Comparison of ENCODE assay signal across 8 cellular contexts in the genomic region with DNA sequence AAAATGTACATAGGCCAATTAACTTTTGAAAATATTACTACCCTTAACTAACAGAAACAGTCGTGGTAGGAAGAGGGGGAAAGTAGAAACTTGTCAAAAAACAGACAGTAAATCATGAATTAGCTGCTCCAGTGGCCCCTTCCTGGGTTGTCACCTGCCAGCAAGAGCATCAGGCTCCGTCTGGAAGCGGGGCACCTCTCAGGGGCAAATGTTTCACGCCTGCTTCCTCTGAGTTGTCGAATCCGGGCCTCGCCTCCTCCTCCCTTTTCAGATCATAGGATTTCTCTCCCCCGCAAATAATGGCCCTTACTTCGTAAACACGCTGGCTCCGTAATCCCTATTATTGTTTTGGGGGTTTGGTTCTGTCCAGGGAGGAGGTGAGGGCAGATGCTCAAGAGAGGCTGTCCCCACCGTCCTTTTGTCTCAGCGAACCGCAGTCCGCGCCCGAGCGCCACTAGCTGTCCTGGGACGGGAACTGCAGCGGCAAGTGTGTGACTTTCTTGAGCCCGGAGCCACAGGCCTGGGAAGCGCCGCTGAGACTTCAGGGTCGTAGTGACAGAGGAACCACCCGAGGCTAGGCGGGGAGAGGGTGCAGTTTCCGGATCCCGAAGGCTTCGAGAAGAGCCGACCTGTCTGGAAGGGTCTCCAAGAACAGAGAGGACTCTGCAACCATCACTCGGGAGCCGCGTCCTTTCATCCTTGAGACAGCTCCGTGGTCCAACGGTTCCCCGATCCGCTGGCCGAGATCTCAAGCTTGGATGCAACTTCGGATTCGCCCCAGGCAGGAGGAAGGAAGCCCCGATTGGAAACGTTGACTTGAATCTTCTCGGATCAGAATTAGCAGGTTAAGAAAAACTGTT.
A peak's percentile ranks its signal among the peaks of the same experiment; 100 is the strongest.
DNase-seq lines count a peak whose midpoint lies in the region; ATAC-seq and TF ChIP-seq lines count a peak whose summit lies in the region.

No MANE protein-coding gene starts in this region.

- H4K12ac ChIP-seq in trophoblast cell (ENCODE audit: low read depth, low read length): peak overlapping the region; percentile 14

- no peaks in the 10 kb centered on the region for H3F3A ChIP-seq in MM.1S (ENCODE audit: insufficient read depth, low read length)

- no peaks in the 10 kb centered on the region for H3K36me3 ChIP-seq in GM06990 (ENCODE audit: control insufficient read depth, insufficient read depth, low read length)
- no peaks in the 10 kb centered on the region for H3K36me3 ChIP-seq in HEK293 (ENCODE audit: control insufficient read depth in 2 of 2, insufficient read depth in 1 of 2, low read length in 2 of 2)
- no peaks in the 10 kb centered on the region for H3K36me3 ChIP-seq in MM.1S (replicated peaks; ENCODE audit: insufficient read depth, low read length)
- no peaks in the 10 kb centered on the region for H3K36me3 ChIP-seq in SK-N-MC (ENCODE audit: insufficient read depth, low read length)
- H3K36me3 ChIP-seq in trophoblast cell (ENCODE audit: control insufficient read depth in 1 of 2, insufficient read depth in 2 of 2, low read length in 2 of 2): no peaks in the 10 kb centered on the region
- no peaks in the 10 kb centered on the region for H3K36me3 ChIP-seq in upper lobe of left lung

- TF ChIP-seq CTCF in GM06990 (IDR thresholded peaks at IDR 0.05; ENCODE audit: insufficient read depth, low read length, poor library complexity, severe bottlenecking) (peak; percentile 95), HEK293 (tag by site-specific recombination; IDR thresholded peaks at IDR 0.05) (peak; percentile 80), MM.1S (IDR thresholded peaks at IDR 0.05; ENCODE audit: low read length) (peak; percentile 41), upper lobe of left lung (IDR thresholded peaks at IDR 0.05) (peak; percentile 29 to 46 (median 40))

- no peaks in the 10 kb centered on the region for H3K79me1 ChIP-seq in trophoblast cell (ENCODE audit: low read length)

- H3K4me1 Mint-ChIP-seq in activated naive CD4-positive, alpha-beta T cell treated with anti-CD3 and anti-CD28 coated beads, Interleukin-2, amount 10 ng/mL, durations not matched to agents 7 days and 5 days: peaks cover 29% of the 10 kb centered on the region

- H3K27ac ChIP-seq in HEK293 (ENCODE audit: extremely low read depth, low read depth, low read length) (peak overlapping the region; percentile 63), MM.1S (ENCODE audit: low read length) (no peak overlapping the region), SK-N-MC (peak overlapping the region; percentile 76), trophoblast cell (ENCODE audit: low read depth, low read length) (no peak overlapping the region), upper lobe of left lung (peak overlapping the region in 1 of 4 donors; percentile 25)

- DNase-seq in GM06990 (ENCODE audit: extremely low read depth, insufficient read length): peak; percentile 90
- DNase-seq in MM.1S: peak; percentile 43
- no peak for DNase-seq in SK-N-MC (ENCODE audit: low read depth, low spot score)
- DNase-seq in activated naive CD4-positive, alpha-beta T cell treated with anti-CD3 and anti-CD28 coated beads, Interleukin-2, amount 10 ng/mL, durations not matched to agents 7 days and 5 days: peak; percentile 79
- peak; percentile 68 for DNase-seq in Right ventricle myocardium superior
- DNase-seq in trophoblast cell: peak; percentile 89 to 91
- peak; percentile 74 to 90 for DNase-seq in upper lobe of left lung

- peak overlapping the region; percentile 48 for H4K8ac ChIP-seq in trophoblast cell (ENCODE audit: low read depth, low read length)

- H4K20me1 ChIP-seq in MM.1S (ENCODE audit: insufficient read depth, low read length): no peaks in the 10 kb centered on the region

- ATAC-seq in Right ventricle myocardium superior (ENCODE audit: poor library complexity) (peak; percentile 82), upper lobe of left lung (ENCODE audit: low FRiP score in 2 of 2) (peak; percentile 86 to 91)

- H3K4me1 ChIP-seq in HEK293 (ENCODE audit: control insufficient read depth, insufficient read depth, low read length) (no peaks in the 10 kb centered on the region), MM.1S (ENCODE audit: low read length) (no peaks in the 10 kb centered on the region), trophoblast cell (ENCODE audit: control insufficient read depth in 1 of 2, insufficient read depth in 2 of 2, low read length in 2 of 2) (no peaks in the 10 kb centered on the region), upper lobe of left lung (peaks cover 0 to 10% (median 6%) of the 10 kb centered on the region in 4 donors)

- no peak overlapping the region for H2AK5ac ChIP-seq in trophoblast cell (ENCODE audit: low read length)

- H3K9ac ChIP-seq in MM.1S (ENCODE audit: low read length) (no peak overlapping the region), SK-N-MC (ENCODE audit: insufficient read length) (peak overlapping the region; percentile 78), trophoblast cell (ENCODE audit: low read length) (no peak overlapping the region)

- H3K79me2 ChIP-seq in MM.1S (ENCODE audit: low read length): no peaks in the 10 kb centered on the region
- H3K79me2 ChIP-seq in trophoblast cell (ENCODE audit: control insufficient read depth, insufficient read depth, low read length, poor library complexity): no peaks in the 10 kb centered on the region

- H3K4ac ChIP-seq in trophoblast cell (ENCODE audit: low read depth, low read length): no peak overlapping the region

- H3K36me3 Mint-ChIP-seq in activated naive CD4-positive, alpha-beta T cell treated with anti-CD3 and anti-CD28 coated beads, Interleukin-2, amount 10 ng/mL, durations not matched to agents 7 days and 5 days: no peaks in the 10 kb centered on the region

- no peak overlapping the region for H3K23ac ChIP-seq in trophoblast cell (ENCODE audit: low read length)

- no peaks in the 10 kb centered on the region for H3K27me3 ChIP-seq in GM06990 (replicated peaks; ENCODE audit: control insufficient read depth, insufficient read depth, low read length)
- no peaks in the 10 kb centered on the region for H3K27me3 ChIP-seq in MM.1S (replicated peaks; ENCODE audit: insufficient read depth, low read length)
- no peaks in the 10 kb centered on the region for H3K27me3 ChIP-seq in trophoblast cell (ENCODE audit: insufficient read depth, low read length)
- H3K27me3 ChIP-seq in upper lobe of left lung: peaks cover 0 to 2% (median 0%) of the 10 kb centered on the region in 4 donors

- H2BK5ac ChIP-seq in trophoblast cell (ENCODE audit: low read depth, low read length, poor library complexity): no peak overlapping the region

- no peaks in the 10 kb centered on the region for H3K9me3 Mint-ChIP-seq in activated naive CD4-positive, alpha-beta T cell treated with anti-CD3 and anti-CD28 coated beads, Interleukin-2, amount 10 ng/mL, durations not matched to agents 7 days and 5 days

- no peak overlapping the region for H2BK12ac ChIP-seq in trophoblast cell (ENCODE audit: low read length)

- TF ChIP-seq POLR2A in upper lobe of left lung (IDR thresholded peaks at IDR 0.05): no peak

- peak overlapping the region; percentile 68 for H3K4me2 ChIP-seq in MM.1S (ENCODE audit: low read depth, low read length)
- H3K4me2 ChIP-seq in trophoblast cell (ENCODE audit: low read length): peak overlapping the region; percentile 92

- POLR2A ChIA-PET in HEK293 (lab: Yijun Ruan, JAX): interaction anchor here (0.7 to 1.6 kb wide), 8 partner anchors 9 to 540 kb away, joined by 3 to 11 read pairs (median 4); a partner anchor contains a TSS

- H3K4me3 ChIP-seq in GM06990 (replicated peaks; ENCODE audit: low read depth, low read length) (peak overlapping the region; percentile 80), HEK293 (ENCODE audit: low read depth, low read length) (peak overlapping the region; percentile 68), MM.1S (ENCODE audit: low read length) (peak overlapping the region; percentile 54), SK-N-MC (peak overlapping the region; percentile 100), trophoblast cell (ENCODE audit: low read depth, low read length) (peak overlapping the region; percentile 63), upper lobe of left lung (peak overlapping the region; percentile 10 to 53 (median 42))

- H3K4me3 Mint-ChIP-seq in activated naive CD4-positive, alpha-beta T cell treated with anti-CD3 and anti-CD28 coated beads, Interleukin-2, amount 10 ng/mL, durations not matched to agents 7 days and 5 days: peak overlapping the region; percentile 72

- H3K27ac Mint-ChIP-seq in activated naive CD4-positive, alpha-beta T cell treated with anti-CD3 and anti-CD28 coated beads, Interleukin-2, amount 10 ng/mL, durations not matched to agents 7 days and 5 days: peak overlapping the region; percentile 85

- no peak overlapping the region for H2BK120ac ChIP-seq in trophoblast cell (ENCODE audit: insufficient read depth, low read length, poor library complexity)

- H3K9me3 ChIP-seq in HEK293 (ENCODE audit: control insufficient read depth, insufficient read depth, low read depth, low read length) (no peaks in the 10 kb centered on the region), MM.1S (replicated peaks; ENCODE audit: insufficient read depth, low read length) (no peaks in the 10 kb centered on the region), SK-N-MC (ENCODE audit: low read depth, low read length) (no peaks in the 10 kb centered on the region), trophoblast cell (ENCODE audit: insufficient read depth, low read depth, low read length) (no peaks in the 10 kb centered on the region), upper lobe of left lung (no peaks in the 10 kb centered on the region)

- peaks cover 45% of the 10 kb centered on the region for H3K27me3 Mint-ChIP-seq in activated naive CD4-positive, alpha-beta T cell treated with anti-CD3 and anti-CD28 coated beads, Interleukin-2, amount 10 ng/mL, durations not matched to agents 7 days and 5 days

- TF ChIP-seq EP300 in upper lobe of left lung (IDR thresholded peaks at IDR 0.05): no peak

- CTCF ChIA-PET in HEK293 (lab: Yijun Ruan, JAX): interaction anchor here (0.5 to 1.8 kb wide), 19 partner anchors 9 to 1762 kb away, joined by 3 to 11 read pairs (median 5); no protein-coding TSS in a partner anchor
- CTCF ChIA-PET in activated naive CD4-positive, alpha-beta T cell treated with anti-CD3 and anti-CD28 coated beads, Interleukin-2, amount 10 ng/mL, durations not matched to agents 7 days and 5 days (lab: Charles Lee): interaction anchor here (0.5 to 1.5 kb wide), 10 partner anchors 10 to 208 kb away, joined by 3 to 7 read pairs (median 3); no protein-coding TSS in a partner anchor

- no CpG with 5 or more reads among the region's 43 CpGs for WGBS in trophoblast cell (ENCODE audit: extremely low coverage, insufficient coverage, insufficient read length)
- WGBS in upper lobe of left lung, 2 donors: 2 to 3% methylated on average over 20 to 43 of the region's 43 CpGs

- H4K91ac ChIP-seq in trophoblast cell (ENCODE audit: low read depth, low read length): no peak overlapping the region

- no peak overlapping the region for H3K18ac ChIP-seq in trophoblast cell (ENCODE audit: low read length)

- peak overlapping the region; percentile 58 for H2AFZ ChIP-seq in MM.1S (ENCODE audit: low read length)
- H2AFZ ChIP-seq in trophoblast cell (ENCODE audit: insufficient read depth, low read length, poor library complexity): peak overlapping the region; percentile 92

- intact Hi-C loops in Right ventricle myocardium superior (cut with DNase I): no loop called here

- no peak overlapping the region for H3K14ac ChIP-seq in trophoblast cell (ENCODE audit: low read length)

- H3K9me2 ChIP-seq in MM.1S (replicated peaks; ENCODE audit: insufficient read depth, low read length): no peaks in the 10 kb centered on the region

Comparison
In these comparisons a context has a peak if more than half of its experiments do, and no peak if none do; other contexts are left out.
1. H3K4me3 ChIP-seq: peak in every context shown above with its lines; median percentile 100 in SK-N-MC; 80 in GM06990; 68 in HEK293; 63 in trophoblast cell; 54 in MM.1S; 42 in upper lobe of left lung.
2. CTCF ChIP-seq: peak in every context shown above with its lines; median percentile 95 in GM06990; 80 in HEK293; 41 in MM.1S; 40 in upper lobe of left lung.
3. H3K27ac ChIP-seq: peak in HEK293 (single experiment) and SK-N-MC (single experiment); none in MM.1S (single experiment) and trophoblast cell (single experiment).